In genomic region chr12:30761730-30762129, GRCh38 we compare ENCODE assay signal across 9 cellular contexts.
"Had no signal": no experiment of that assay in that cellular context is flagged by ENCODE, and none has a peak within 500 bp of the region (broad histone marks: within the 10 kb centered on the region; RNA-seq: fewer than 3 reads in every experiment).

No MANE protein-coding gene starts in this region.

- H3K36me3 ChIP-seq: HAP-1 had no signal

- H3K9ac ChIP-seq: KMS-11 had no signal

- H3K27ac ChIP-seq: KMS-11 had no signal

- H3K4me2 ChIP-seq: GM23338, KMS-11 had no signal

- DNase-seq: Karpas-422, KBM-7 had no signal

- H2AFZ ChIP-seq: GM23338 had no signal

- H3K4me3 Mint-ChIP-seq: GM23338 had no signal

- FAIRE-seq: H1, H54, HTR-8/SVneo had no signal

- H3K27ac Mint-ChIP-seq: GM23338 had no signal

- H3K4me1 ChIP-seq: HAP-1 had no signal

- H3K9me3 ChIP-seq: HAP-1 had no signal

- ATAC-seq: GM23338, HCT116 had no signal

- H3K4me3 ChIP-seq: GM23338, HAP-1 had no signal
